Comparison of ENCODE assay signal across 1 cellular context in the genomic region with DNA sequence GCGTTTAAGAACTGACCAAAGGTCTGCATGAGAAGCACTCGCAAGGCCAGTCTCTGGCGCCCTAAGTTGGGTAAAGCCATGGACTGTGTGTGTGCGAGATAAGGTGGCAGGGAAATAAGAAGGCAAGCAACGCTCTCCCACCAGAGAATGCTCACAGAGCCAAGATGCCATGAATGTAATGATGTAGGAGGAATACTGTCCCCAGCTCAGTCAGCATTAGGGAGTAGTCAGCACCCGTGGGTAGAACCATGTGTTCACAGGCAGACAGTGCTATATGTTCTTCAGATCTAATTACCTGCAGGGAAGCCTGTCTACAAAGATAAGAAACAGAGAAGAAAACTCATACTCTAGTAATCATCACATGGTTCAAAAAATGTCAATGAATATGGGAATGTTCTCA.
TF ChIP-seq lines count a peak whose summit lies in the region.

No MANE protein-coding gene starts in this region.

TF ChIP-seq in SK-N-SH treated with all-trans-retinoic acid at 6 μM for 48 hours, 23 proteins besides CTCF, POLR2A, EP300 and RAD21 (continued from another document):
- TF ChIP-seq POU6F1 (CRISPR knock-in tag; IDR thresholded peaks at IDR 0.05; ENCODE audit: borderline replicate concordance, low read depth): no peak
- TF ChIP-seq ZNF8 (CRISPR knock-in tag; IDR thresholded peaks at IDR 0.05): no peak
- TF ChIP-seq TOX (CRISPR knock-in tag; IDR thresholded peaks at IDR 0.05; ENCODE audit: borderline replicate concordance): no peak
